ENCODE assay signal across 8 cellular contexts in the genomic region with DNA sequence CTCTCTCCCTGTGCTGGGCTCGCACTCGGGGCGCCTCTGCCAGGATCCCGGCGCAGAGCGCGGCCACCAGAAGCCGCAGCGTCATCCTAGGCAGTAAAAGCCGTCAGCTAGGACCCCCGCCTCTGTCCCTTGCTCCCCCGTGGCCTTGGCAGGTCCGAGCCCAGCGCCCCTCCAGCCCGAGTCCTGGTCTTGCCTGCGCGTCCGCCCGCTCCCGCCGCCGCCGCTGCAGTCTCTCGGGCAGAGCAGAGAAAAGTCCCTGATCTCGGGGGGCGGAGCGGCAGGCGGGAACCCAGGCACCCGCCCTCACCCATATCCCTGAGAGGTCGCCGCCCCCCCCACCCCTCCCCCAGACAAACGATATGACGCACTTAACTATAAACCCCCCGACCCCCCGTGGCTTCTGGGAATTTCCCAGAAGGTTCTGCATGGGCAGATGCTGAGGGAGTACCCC. TPM values are rescaled to one million over a fixed set of nuclear protein-coding genes. Genes with fewer than 3 reads are reported as not detected.
A peak's percentile ranks its signal among the peaks of the same experiment; 100 is the strongest.
DNase-seq lines count a peak whose midpoint lies in the region; ATAC-seq and TF ChIP-seq lines count a peak whose summit lies in the region.

A gene (minus strand): TSS at position 255 of the 451 bp plus-strand sequence. CDS start 170 bp downstream, at position 85.

- H3K9me3 ChIP-seq in spleen (no peaks in the 10 kb centered on the region), adrenal gland (replicated peaks in 1 of 3) (no peaks in the 10 kb centered on the region)

- H3K27ac Mint-ChIP-seq in activated CD4-positive, alpha-beta memory T cell treated with anti-CD3 and anti-CD28 coated beads, Interleukin-2, amount 10 ng/mL, durations not matched to agents 7 days and 5 days, result no peak within 1 kb of the TSS

- peaks cover 14% of the 10 kb centered on the region for H3K36me3 Mint-ChIP-seq in activated CD4-positive, alpha-beta memory T cell treated with anti-CD3 and anti-CD28 coated beads, Interleukin-2, amount 10 ng/mL, durations not matched to agents 7 days and 5 days (ENCODE audit: low read depth)

- TF ChIP-seq CTCF in HFF-Myc (IDR thresholded peaks at IDR 0.05; ENCODE audit: low read depth, low read length, missing control alignments) (no peak), brain microvascular endothelial cell (IDR thresholded peaks at IDR 0.05; ENCODE audit: low read depth, low read length, missing control alignments) (no peak), spleen (IDR thresholded peaks at IDR 0.05 in 8 of 11, conservative IDR thresholded peaks at IDR 0.05 in 3 of 11) (no peak), adrenal gland (IDR thresholded peaks at IDR 0.05) (no peak)

- CTCF ChIA-PET in activated CD4-positive, alpha-beta memory T cell treated with anti-CD3 and anti-CD28 coated beads, Interleukin-2, amount 10 ng/mL, durations not matched to agents 7 days and 5 days (lab: Charles Lee), result no interaction called here

- H3K36me3 ChIP-seq in brain microvascular endothelial cell (replicated peaks) (peaks cover 19% of the 10 kb centered on the region), spleen (peaks cover 0 to 36% (median 31%) of the 10 kb centered on the region in 6 donors), adrenal gland (replicated peaks in 1 of 2) (peaks cover 0 to 19% of the 10 kb centered on the region in 2 donors)

- H3K9me3 Mint-ChIP-seq in activated CD4-positive, alpha-beta memory T cell treated with anti-CD3 and anti-CD28 coated beads, Interleukin-2, amount 10 ng/mL, durations not matched to agents 7 days and 5 days, result no peaks in the 10 kb centered on the region

- H3K4me3 Mint-ChIP-seq in activated CD4-positive, alpha-beta memory T cell treated with anti-CD3 and anti-CD28 coated beads, Interleukin-2, amount 10 ng/mL, durations not matched to agents 7 days and 5 days, result no peak within 1 kb of the TSS

- H3K27ac ChIP-seq in brain microvascular endothelial cell (peak within 1 kb of the TSS; percentile 27), spleen (peak within 1 kb of the TSS in 5 of 8 donors; percentile 48 to 79 (median 75)), adrenal gland (peak within 1 kb of the TSS in 1 of 5 donors; percentile 13)

- POLR2A ChIA-PET in activated CD4-positive, alpha-beta memory T cell treated with anti-CD3 and anti-CD28 coated beads, Interleukin-2, amount 10 ng/mL, durations not matched to agents 7 days and 5 days (lab: Charles Lee), result no interaction called here

- no peak for ATAC-seq in HG03378 (IDR thresholded peaks at IDR 0.05; ENCODE audit: unreplicated experiment)

- H3K27me3 ChIP-seq in brain microvascular endothelial cell (replicated peaks), result no peaks in the 10 kb centered on the region
- H3K27me3 ChIP-seq in spleen (replicated peaks in 1 of 7), result peaks cover 0 to 50% (median 16%) of the 10 kb centered on the region in 7 donors
- no peaks in the 10 kb centered on the region for H3K27me3 ChIP-seq in adrenal gland

- DNase-seq in HFF-Myc (ENCODE audit: extremely low read depth, low read depth) (no peak), brain microvascular endothelial cell (no peak), spleen (no peak), adrenal gland (no peak)
- DNase-seq in activated CD4-positive, CD25-positive, alpha-beta regulatory T cell (lab: John Stamatoyannopoulos, UW), result no peak
- no peak for DNase-seq in activated CD4-positive, alpha-beta memory T cell treated with anti-CD3 and anti-CD28 coated beads, Interleukin-2, amount 10 ng/mL, durations not matched to agents 7 days and 5 days

- in situ Hi-C loops in brain microvascular endothelial cell (cut with HindIII; ENCODE audit: low pct_ligation_motif_present, low sequenced_read_pairs), result no loop called here

- no peak for TF ChIP-seq POLR2A in spleen (IDR thresholded peaks at IDR 0.05)
- no peak for TF ChIP-seq POLR2A in adrenal gland (IDR thresholded peaks at IDR 0.05)

- intact Hi-C loops in spleen (cut with DNase I; ENCODE audit: low total_unique reads) (no loop called here), adrenal gland (cut with DNase I) (no loop called here)

- 3 to 26% (median 15%) methylated on average over 20 to 35 of the region's 35 CpGs for WGBS in spleen, 5 donors
- WGBS in adrenal gland, 4 donors, result 0 to 8% (median 3%) methylated on average over 5 to 35 of the region's 35 CpGs

- H3K4me1 ChIP-seq in spleen (peaks cover 0 to 46% (median 25%) of the 10 kb centered on the region in 6 donors), adrenal gland (replicated peaks in 1 of 2) (peaks cover 8 to 12% of the 10 kb centered on the region in 2 donors)

- peaks cover 7% of the 10 kb centered on the region for H3K4me1 Mint-ChIP-seq in activated CD4-positive, alpha-beta memory T cell treated with anti-CD3 and anti-CD28 coated beads, Interleukin-2, amount 10 ng/mL, durations not matched to agents 7 days and 5 days

- peaks cover 24% of the 10 kb centered on the region for H3K27me3 Mint-ChIP-seq in activated CD4-positive, alpha-beta memory T cell treated with anti-CD3 and anti-CD28 coated beads, Interleukin-2, amount 10 ng/mL, durations not matched to agents 7 days and 5 days

- H3K4me3 ChIP-seq in HFF-Myc (replicated peaks; ENCODE audit: low read depth, low read length) (peak within 1 kb of the TSS; percentile 56), brain microvascular endothelial cell (ENCODE audit: low read depth, low read length) (peak within 1 kb of the TSS; percentile 65), iPS-11a (ENCODE audit: low read depth, low read length) (peak within 1 kb of the TSS; percentile 47), spleen (peak within 1 kb of the TSS in 6 of 8 donors; percentile 3 to 52 (median 16)), adrenal gland (peak within 1 kb of the TSS in 1 of 4 donors; percentile 43)

RNA-seq across cellular contexts. Expression of the gene that starts here (rescaled TPM):
- total RNA-seq in spleen, result 10 to 100 TPM in 5 of 7 donors, 1 to 10 TPM in 2; 8.6 to 33.7 (median 13.5) TPM
- polyA plus RNA-seq in spleen, result 100 to 1,000 TPM in 2 of 3 donors, 10 to 100 TPM in 1; 39.7 to 144 (median 110) TPM
- 1 to 10 TPM in 7 of 8 donors, under 1 TPM in 1; 0.36 to 6.6 (median 2.2) TPM for total RNA-seq in adrenal gland
- polyA plus RNA-seq in adrenal gland, result 10 to 100 TPM in 2 of 3 donors, under 1 TPM in 1; 0.35 to 66.9 (median 23.2) TPM
- 1 to 10 TPM in 1 of 2 experiments, under 1 TPM in 1; 0.40 to 1.4 TPM for total RNA-seq in activated CD4-positive, alpha-beta memory T cell treated with anti-CD3 and anti-CD28 coated beads, Interleukin-2, amount 10 ng/mL, durations not matched to agents 7 days and 5 days
